Comparison of ENCODE assay signal across 1 cellular context in the genomic region with DNA sequence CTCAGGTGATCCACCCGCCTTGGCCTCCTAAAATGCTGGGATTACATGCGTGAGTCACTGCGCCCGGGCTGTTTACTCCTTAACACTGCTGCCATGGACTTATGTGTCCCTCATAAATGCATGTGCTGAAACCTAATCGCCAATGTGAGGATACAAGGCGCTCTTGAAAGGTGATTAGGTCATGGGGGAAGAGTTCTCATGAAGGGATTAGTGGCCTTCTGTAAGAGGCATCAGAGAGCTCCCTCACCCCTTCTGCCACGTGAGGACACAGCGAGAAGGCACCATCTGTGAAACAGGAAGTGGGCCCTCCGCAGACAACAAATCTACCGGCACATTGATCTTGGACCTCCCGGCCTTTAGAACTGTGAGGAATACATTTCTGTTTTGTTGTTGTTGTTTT.
TF ChIP-seq lines count a peak whose summit lies in the region.

No MANE protein-coding gene starts in this region.

TF ChIP-seq in IMR-90, 13 proteins besides CTCF, POLR2A, EP300 and RAD21:
- TF ChIP-seq NFE2L2 (IDR thresholded peaks at IDR 0.05; ENCODE audit: low read depth, low read length) (no peak), RFX5 (IDR thresholded peaks at IDR 0.05; ENCODE audit: low read depth, low read length) (no peak), BHLHE40 (IDR thresholded peaks at IDR 0.05; ENCODE audit: low read depth, low read length) (no peak), MAFK (IDR thresholded peaks at IDR 0.05; ENCODE audit: low read depth, low read length) (no peak), FOS (IDR thresholded peaks at IDR 0.05; ENCODE audit: low read depth, low read length) (no peak), CHD1 (IDR thresholded peaks at IDR 0.05; ENCODE audit: low read depth, low read length) (no peak), RCOR1 (IDR thresholded peaks at IDR 0.05; ENCODE audit: insufficient replicate concordance, low read length) (no peak)
- TF ChIP-seq, protein P1, sequence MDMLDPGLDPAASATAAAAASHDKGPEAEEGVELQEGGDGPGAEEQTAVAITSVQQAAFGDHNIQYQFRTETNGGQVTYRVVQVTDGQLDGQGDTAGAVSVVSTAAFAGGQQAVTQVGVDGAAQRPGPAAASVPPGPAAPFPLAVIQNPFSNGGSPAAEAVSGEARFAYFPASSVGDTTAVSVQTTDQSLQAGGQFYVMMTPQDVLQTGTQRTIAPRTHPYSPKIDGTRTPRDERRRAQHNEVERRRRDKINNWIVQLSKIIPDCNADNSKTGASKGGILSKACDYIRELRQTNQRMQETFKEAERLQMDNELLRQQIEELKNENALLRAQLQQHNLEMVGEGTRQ (IDR thresholded peaks at IDR 0.05; ENCODE audit: low read depth, low read length), result no peak
- TF ChIP-seq, protein P2, sequence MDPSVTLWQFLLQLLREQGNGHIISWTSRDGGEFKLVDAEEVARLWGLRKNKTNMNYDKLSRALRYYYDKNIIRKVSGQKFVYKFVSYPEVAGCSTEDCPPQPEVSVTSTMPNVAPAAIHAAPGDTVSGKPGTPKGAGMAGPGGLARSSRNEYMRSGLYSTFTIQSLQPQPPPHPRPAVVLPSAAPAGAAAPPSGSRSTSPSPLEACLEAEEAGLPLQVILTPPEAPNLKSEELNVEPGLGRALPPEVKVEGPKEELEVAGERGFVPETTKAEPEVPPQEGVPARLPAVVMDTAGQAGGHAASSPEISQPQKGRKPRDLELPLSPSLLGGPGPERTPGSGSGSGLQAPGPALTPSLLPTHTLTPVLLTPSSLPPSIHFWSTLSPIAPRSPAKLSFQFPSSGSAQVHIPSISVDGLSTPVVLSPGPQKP (IDR thresholded peaks at IDR 0.05; ENCODE audit: borderline replicate concordance, low read depth, low read length), result no peak
TF ChIP-seq in IMR-90: peak in this region for 0.
